In the genomic region with DNA sequence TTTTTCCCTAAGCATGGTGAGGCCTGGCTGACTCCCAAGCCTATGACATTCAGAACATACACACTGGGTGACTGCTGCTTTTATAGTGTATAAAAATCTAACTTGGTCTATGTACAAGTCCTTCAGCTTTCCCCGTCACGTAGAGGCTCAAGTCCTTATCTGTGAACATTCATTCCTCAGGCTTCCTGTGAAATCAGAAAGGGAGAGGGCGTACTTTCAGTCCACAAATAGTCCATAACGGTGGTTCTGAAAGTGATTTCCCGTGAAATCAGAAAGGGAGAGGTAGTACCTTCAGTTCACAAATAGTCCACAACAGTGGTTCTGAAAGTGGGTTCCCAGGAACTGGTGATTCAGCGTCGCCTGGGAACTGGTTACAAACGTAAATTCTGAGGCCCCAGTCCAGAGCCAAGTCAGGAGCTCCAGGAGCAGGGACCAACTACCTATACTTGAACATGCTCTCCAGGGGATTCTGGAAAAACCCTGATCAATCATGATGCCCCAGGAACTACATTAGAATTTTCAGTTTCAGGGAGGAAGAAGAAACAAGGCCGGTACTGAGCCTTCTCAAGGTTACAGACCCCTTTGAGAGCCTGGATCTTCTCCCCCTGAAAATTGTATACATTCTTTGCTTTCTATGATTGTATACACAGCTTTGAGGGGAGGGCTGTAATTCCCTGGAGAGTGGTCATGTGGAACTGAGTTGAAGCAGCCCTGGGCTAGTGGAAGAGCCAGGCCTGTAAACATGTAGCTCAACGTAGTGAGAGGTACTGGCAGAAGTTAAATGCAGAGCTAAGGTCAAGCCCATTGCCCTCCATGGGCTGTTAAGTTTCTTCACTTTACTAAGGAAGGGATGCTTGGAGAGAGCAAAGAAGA, we compare ENCODE assay signal across 15 cellular contexts. TPM values are rescaled to one million over a fixed set of nuclear protein-coding genes. Genes with fewer than 3 reads are reported as not detected.
DNase-seq lines count a peak whose midpoint lies in the region; ATAC-seq, FAIRE-seq and TF ChIP-seq lines count a peak whose summit lies in the region.
"Had no signal": no experiment of that assay in that cellular context is flagged by ENCODE, and none has a peak within 500 bp of the region (broad histone marks: within the 10 kb centered on the region; RNA-seq: fewer than 3 reads in every experiment).

No MANE protein-coding gene starts in this region.

- BruUV-seq in HepG2 (replicated peaks; lab: Mats Ljungman, UMichigan): no TSS peak

- ATAC-seq in HepG2: no peak
- ATAC-seq in Right ventricle myocardium superior (ENCODE audit: poor library complexity): peak; percentile 34
- ATAC-seq: activated naive CD8-positive, alpha-beta T cell treated with anti-CD3 and anti-CD28 coated beads, Interleukin-2, amount 50 U/mL, for 24 hours; sciatic nerve; stimulated activated naive CD8-positive, alpha-beta T cell treated with anti-CD3 and anti-CD28 coated beads, Interleukin-15, Interleukin-2, amounts not matched to agents 100 U/mL and 50 U/mL, for 24 hours had no signal

- H3K27me3 ChIP-seq in liver (ENCODE audit: control insufficient read depth in 4 of 4, insufficient read depth in 4 of 4, low read length in 3 of 4) (no peaks in the 10 kb centered on the region), HepG2 (ENCODE audit: control insufficient read depth in 1 of 2, insufficient read depth in 2 of 2, low read length in 2 of 2) (no peaks in the 10 kb centered on the region), vagina (no peaks in the 10 kb centered on the region)
- H3K27me3 ChIP-seq: MG63 had no signal

- DNase-seq in HepG2 (ENCODE audit: low spot score) (no peak), Right ventricle myocardium superior (no peak), nephron progenitor cell (no peak), vagina (ENCODE audit: extremely low spot score in 2 of 2) (peak in 1 of 2 donors; percentile 67), COLO829 (ENCODE audit: low spot score) (no peak), D341Med (ENCODE audit: low spot score) (no peak), NCI-H1694 treated with DMSO at 0.1 percent for 48 hours (lab: John Stamatoyannopoulos, UW) (no peak)
- DNase-seq: activated naive CD8-positive, alpha-beta T cell treated with anti-CD3 and anti-CD28 coated beads, Interleukin-2, amount 50 U/mL, for 24 hours; DMS 273 treated with DMSO at 0.1 percent for 48 hours; MG63; stimulated activated naive CD8-positive, alpha-beta T cell treated with anti-CD3 and anti-CD28 coated beads, Interleukin-15, Interleukin-2, amounts not matched to agents 100 U/mL and 50 U/mL, for 24 hours had no signal

- peaks cover 0 to 3% (median 0%) of the 10 kb centered on the region in 4 donors for H3K4me1 ChIP-seq in liver (ENCODE audit: control insufficient read depth in 4 of 4, insufficient read depth in 4 of 4, low read length in 3 of 4)
- peaks cover 5% of the 10 kb centered on the region; the same call in 1 of the 2 replicates for H3K4me1 ChIP-seq in HepG2 (ENCODE audit: insufficient read depth, low read length)
- peaks cover 32% of the 10 kb centered on the region for H3K4me1 ChIP-seq in vagina

- in situ Hi-C loops in HepG2 (cut with HindIII; ENCODE audit: extremely low pct_ligation_motif_present, low pct_unique_long_range_greater_than_20kb): no loop called here

- H3K9me3 ChIP-seq in liver (ENCODE audit: control insufficient read depth in 4 of 4, low read length in 3 of 4) (no peaks in the 10 kb centered on the region), HepG2 (ENCODE audit: low read length) (no peaks in the 10 kb centered on the region), vagina (no peaks in the 10 kb centered on the region)
- H3K9me3 ChIP-seq: MG63 had no signal

- H2AFZ ChIP-seq in HepG2 (ENCODE audit: low read length): no peak overlapping the region

- no peaks in the 10 kb centered on the region for H3K36me3 ChIP-seq in liver (ENCODE audit: control insufficient read depth in 4 of 4, insufficient read depth in 3 of 4, low read depth in 1 of 4, low read length in 3 of 4)
- no peaks in the 10 kb centered on the region for H3K36me3 ChIP-seq in HepG2 (replicated peaks in 1 of 2; ENCODE audit: control insufficient read depth in 1 of 2, insufficient read depth in 2 of 2, low read length in 2 of 2)
- H3K36me3 ChIP-seq in vagina: no peaks in the 10 kb centered on the region
- H3K36me3 ChIP-seq: MG63 had no signal

- H3K79me2 ChIP-seq in HepG2 (ENCODE audit: insufficient read depth, low read length): no peaks in the 10 kb centered on the region

- H3K27ac ChIP-seq in liver (ENCODE audit: low read depth in 1 of 2, low read length in 2 of 2): no peak overlapping the region
- no peak overlapping the region for H3K27ac ChIP-seq in HepG2 (ENCODE audit: extremely low read length, insufficient read depth, low read length)
- H3K27ac ChIP-seq in vagina: peak overlapping the region; percentile 10
- H3K27ac ChIP-seq: epithelial cell of prostate had no signal

- TF ChIP-seq EP300 in HepG2 (IDR thresholded peaks at IDR 0.05; ENCODE audit: low read depth in 2 of 2, low read length in 2 of 2) (no peak), HepG2 (CRISPR knock-in tag; IDR thresholded peaks at IDR 0.05; ENCODE audit: borderline replicate concordance) (no peak)

- H3K9ac ChIP-seq in liver (ENCODE audit: low read depth in 1 of 2, low read length in 2 of 2) (no peak overlapping the region), HepG2 (ENCODE audit: insufficient read depth, low read depth, low read length) (no peak overlapping the region)

- TF ChIP-seq POLR2A in HepG2 (IDR thresholded peaks at IDR 0.05; ENCODE audit: insufficient read depth in 1 of 2, low read depth in 2 of 2, low read length in 2 of 2) (no peak), vagina (IDR thresholded peaks at IDR 0.05) (no peak)

- CTCF ChIA-PET in HepG2 (lab: Yijun Ruan, JAX; ENCODE audit: low intra/inter-chr PET ratio, low total read pairs): no interaction called here

- WGBS in liver: 90% methylated on average over 10 of the region's 10 CpGs
- 68% methylated on average over 10 of the region's 10 CpGs for WGBS in HepG2 (ENCODE audit: low lambda C conversion rate)

- intact Hi-C loops in HepG2 (cut with micrococcal nuclease; ENCODE audit: unreplicated experiment): loop anchor here (1.0 kb wide), 1 partner anchor 31 kb away; no protein-coding TSS in a partner anchor
- intact Hi-C loops in Right ventricle myocardium superior (cut with DNase I): no loop called here
- intact Hi-C loops in vagina (cut with DNase I): no loop called here

- H3K4me2 ChIP-seq in HepG2 (ENCODE audit: low read depth, low read length): no peak overlapping the region

- no peaks in the 10 kb centered on the region for H3K9me3 Mint-ChIP-seq in nephron progenitor cell
- H3K9me3 Mint-ChIP-seq: activated naive CD8-positive, alpha-beta T cell treated with anti-CD3 and anti-CD28 coated beads, Interleukin-2, amount 50 U/mL, for 24 hours; nephron had no signal

- H4K20me1 ChIP-seq in HepG2 (ENCODE audit: insufficient read depth, low read length): no peaks in the 10 kb centered on the region

- H3K36me3 Mint-ChIP-seq in nephron progenitor cell (ENCODE audit: low read depth): no peaks in the 10 kb centered on the region

- TF ChIP-seq CTCF in liver (IDR thresholded peaks at IDR 0.05; ENCODE audit: low read depth, low read length, missing input control) (no peak), HepG2 (CRISPR knock-in tag; IDR thresholded peaks at IDR 0.05) (no peak), nephron progenitor cell (IDR thresholded peaks at IDR 0.05) (no peak), vagina (IDR thresholded peaks at IDR 0.05) (no peak)

- no peak overlapping the region for H3K4me3 ChIP-seq in liver (ENCODE audit: low read depth in 1 of 3, low read length in 3 of 3)
- H3K4me3 ChIP-seq in HepG2 (replicated peaks in 1 of 3; ENCODE audit: insufficient read depth in 1 of 3, low read depth in 2 of 3, low read length in 3 of 3): no peak overlapping the region
- H3K4me3 ChIP-seq in vagina: no peak overlapping the region
- H3K4me3 ChIP-seq: MG63 had no signal

- TF ChIP-seq RAD21 in liver (IDR thresholded peaks at IDR 0.05) (peak; percentile 11 to 12), HepG2 (CRISPR knock-in tag; IDR thresholded peaks at IDR 0.05) (no peak)

- no peaks in the 10 kb centered on the region for H3K27me3 Mint-ChIP-seq in nephron progenitor cell (ENCODE audit: low read depth, poor library complexity)
- H3K27me3 Mint-ChIP-seq: activated naive CD8-positive, alpha-beta T cell treated with anti-CD3 and anti-CD28 coated beads, Interleukin-2, amount 50 U/mL, for 24 hours had no signal

- FAIRE-seq in HepG2 (lab: Jason Lieb, UNC): no peak

- H3K4me3 Mint-ChIP-seq in nephron progenitor cell: no peak overlapping the region
- H3K4me3 Mint-ChIP-seq: activated naive CD8-positive, alpha-beta T cell treated with anti-CD3 and anti-CD28 coated beads, Interleukin-2, amount 50 U/mL, for 24 hours; nephron had no signal

- POLR2A ChIA-PET in HepG2 (lab: Yijun Ruan, JAX): no interaction called here

- peak overlapping the region; percentile 94 for H3K27ac Mint-ChIP-seq in nephron progenitor cell
- H3K27ac Mint-ChIP-seq: activated naive CD8-positive, alpha-beta T cell treated with anti-CD3 and anti-CD28 coated beads, Interleukin-2, amount 50 U/mL, for 24 hours had no signal

- H3K4me1 Mint-ChIP-seq in nephron progenitor cell: peaks cover 49% of the 10 kb centered on the region

RNA-seq across cellular contexts. Expression of gene DOCK9, which starts 17.3 kb away (rescaled TPM):
- 10 to 100 TPM in 1 of 2 donors, 1 to 10 TPM in 1; 9.6 to 31.3 TPM for total RNA-seq in liver
- 10 to 100 TPM in 1 of 2 donors, 1 to 10 TPM in 1; 5.4 to 11.5 TPM for polyA plus RNA-seq in liver
- total RNA-seq in HepG2 (2016; rRNA removed; fragmentation: Illumina TruSeq; extraction: Trizol): 0.97 and 2.0 TPM in 2 replicates
- total RNA-seq in HepG2 (2016; cell fraction: cytosol; rRNA removed; fragmentation: Illumina TruSeq; extraction: Trizol; ENCODE audit: low read depth): 0.10 and 0.62 TPM in 2 replicates
- total RNA-seq in HepG2 (2016; cell fraction: insoluble cytoplasmic fraction; rRNA removed; fragmentation: Illumina TruSeq; extraction: Trizol): 1.1 and 1.3 TPM in 2 replicates
- total RNA-seq in HepG2 (2016; cell fraction: membrane; rRNA removed; fragmentation: Illumina TruSeq; extraction: Trizol): 0.31 and 0.65 TPM in 2 replicates
- 1.1 and 1.3 TPM in 2 replicates for total RNA-seq in HepG2 (2016; cell fraction: nucleus; rRNA removed; fragmentation: Illumina TruSeq; extraction: Trizol)
- polyA plus RNA-seq in HepG2 (2011; rRNA removed): 0.44 and 1.8 TPM in 2 replicates
- 0.90 and 0.91 TPM in 2 replicates for polyA plus RNA-seq in HepG2 (2011; cell fraction: cytosol; rRNA removed)
- 1.1 and 1.4 TPM in 2 replicates for polyA plus RNA-seq in HepG2 (2011; cell fraction: nucleus; rRNA removed)
- polyA plus RNA-seq in HepG2 (2012): 1.4 and 2.1 TPM in 2 replicates
- polyA plus RNA-seq in HepG2 (2016; cell fraction: cytosol; fragmentation: Illumina TruSeq; extraction: Trizol; ENCODE audit: low read depth): 0.03 and 0.12 TPM in 2 replicates
- polyA plus RNA-seq in HepG2 (2016; cell fraction: insoluble cytoplasmic fraction; fragmentation: Illumina TruSeq; extraction: Trizol; ENCODE audit: low read depth): 0.71 and 1.6 TPM in 2 replicates
- polyA plus RNA-seq in HepG2 (2016; cell fraction: membrane; fragmentation: Illumina TruSeq; extraction: Trizol; ENCODE audit: low read depth): 0.06 and 0.08 TPM in 2 replicates
- polyA plus RNA-seq in HepG2 (2016; cell fraction: nucleus; fragmentation: Illumina TruSeq; extraction: Trizol; ENCODE audit: insufficient read depth, low read depth): 1.8 and 4.8 TPM in 2 replicates
- 2.7 and 35.6 TPM in 2 replicates for polyA minus RNA-seq in HepG2 (2011; rRNA and poly(A)+ RNA removed; ENCODE audit: low replicate concordance)
- 1.1 and 1.3 TPM in 2 replicates for polyA minus RNA-seq in HepG2 (2011; cell fraction: cytosol; rRNA and poly(A)+ RNA removed)
- polyA minus RNA-seq in HepG2 (2011; cell fraction: nucleus; rRNA and poly(A)+ RNA removed): 2.4 and 5.8 TPM in 2 replicates
- 28.3 TPM for total RNA-seq in Right ventricle myocardium superior
- total RNA-seq in vagina: 88.4 TPM
